20 cellular contexts compared by ENCODE assay signal in the genomic region with DNA sequence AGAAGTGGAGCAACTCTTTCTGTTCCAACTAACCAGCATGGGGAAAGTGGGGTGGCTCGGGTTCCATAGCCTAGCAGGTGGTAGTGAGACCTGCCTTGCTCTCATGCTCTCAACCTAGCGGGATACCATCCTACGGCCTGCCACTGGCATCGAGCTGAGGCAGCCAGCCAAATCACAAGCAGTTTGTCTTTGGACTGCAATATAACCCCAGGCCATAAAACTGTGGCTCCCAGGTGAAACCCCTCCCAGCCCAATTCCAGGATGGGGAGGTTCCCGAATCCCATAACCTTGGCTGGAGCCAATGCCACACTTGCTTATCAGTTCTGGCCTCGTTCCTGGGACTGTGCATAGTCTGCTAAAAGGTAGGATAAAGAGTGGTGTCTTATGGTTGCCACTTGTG.
"Had no signal": no experiment of that assay in that cellular context is flagged by ENCODE, and none has a peak within 500 bp of the region (broad histone marks: within the 10 kb centered on the region; RNA-seq: fewer than 3 reads in every experiment).

No MANE protein-coding gene starts in this region.

- H3K9me3 ChIP-seq: esophagus muscularis mucosa, gastroesophageal sphincter, heart left ventricle, lower lobe of right lung had no signal

- H3K4me1 ChIP-seq: esophagus muscularis mucosa, foreskin keratinocyte, gastroesophageal sphincter, left lung, lower lobe of right lung had no signal

- H3K27ac Mint-ChIP-seq: immature natural killer cell had no signal

- DNase-seq: dermis blood vessel endothelial cell; dorsolateral prefrontal cortex; effector CD4-positive, alpha-beta T cell; effector memory CD4-positive, alpha-beta T cell; foreskin keratinocyte; heart left ventricle; hypothalamus; immature natural killer cell; islet precursor cell; kidney; kidney glomerular epithelial cell; left lung; left ventricle myocardium superior; lower lobe of right lung; mesendoderm; midbrain had no signal

- H3K4me1 Mint-ChIP-seq: immature natural killer cell had no signal

- ATAC-seq: foreskin keratinocyte, gastroesophageal sphincter, left lung, left ventricle myocardium superior, lower lobe of right lung had no signal

- H2AFZ ChIP-seq: hepatocyte had no signal

- H3K4me2 ChIP-seq: hepatocyte had no signal

- H3K79me2 ChIP-seq: hepatocyte had no signal

- H3K27me3 ChIP-seq: dorsolateral prefrontal cortex, esophagus muscularis mucosa, foreskin keratinocyte, gastroesophageal sphincter, heart left ventricle, hepatocyte, left lung had no signal

- H3K4me3 ChIP-seq: coronary artery, dorsolateral prefrontal cortex, esophagus muscularis mucosa, gastroesophageal sphincter, heart left ventricle, hepatocyte, left lung, lower lobe of right lung had no signal

- H3K4me3 Mint-ChIP-seq: immature natural killer cell had no signal

- H3K27ac ChIP-seq: coronary artery, dorsolateral prefrontal cortex, esophagus muscularis mucosa, foreskin keratinocyte, gastroesophageal sphincter, heart left ventricle, hepatocyte, left lung, lower lobe of right lung had no signal
